Comparison of ENCODE assay signal across 8 cellular contexts in the genomic region with DNA sequence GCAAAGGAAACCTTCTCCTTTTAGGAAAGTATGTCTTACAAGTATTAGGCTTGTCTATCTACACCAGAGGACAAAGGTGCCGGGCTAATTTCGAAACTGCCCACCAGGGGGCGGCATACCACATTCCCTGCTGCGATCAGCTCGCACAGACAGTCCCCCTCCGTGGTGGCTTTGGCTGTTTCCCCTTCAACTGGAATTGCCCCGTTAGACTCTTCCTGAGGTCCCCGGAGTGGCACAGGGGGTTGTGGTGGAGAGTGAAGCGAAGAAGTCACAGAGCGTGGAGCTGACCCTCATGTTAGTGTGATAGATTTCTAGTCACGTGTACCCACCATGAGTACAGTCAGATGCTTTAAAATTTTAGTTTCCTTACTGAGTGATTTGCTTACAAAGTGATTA. TPM values are rescaled to one million over a fixed set of nuclear protein-coding genes. Genes with fewer than 3 reads are reported as not detected.
DNase-seq lines count a peak whose midpoint lies in the region; ATAC-seq, FAIRE-seq and TF ChIP-seq lines count a peak whose summit lies in the region.

No MANE protein-coding gene starts in this region.

- H3K9ac ChIP-seq in kidney (ENCODE audit: low read length in 2 of 2), result peak overlapping the region; percentile 13 to 52

- no peaks in the 10 kb centered on the region for H3K36me3 ChIP-seq in kidney (ENCODE audit: control insufficient read depth in 1 of 2, insufficient read depth in 2 of 2, low read length in 2 of 2)

- peak; percentile 51 for ATAC-seq in GM18870 (IDR thresholded peaks at IDR 0.05; ENCODE audit: unreplicated experiment)
- ATAC-seq in HG03108 (IDR thresholded peaks at IDR 0.05; ENCODE audit: unreplicated experiment), result peak; percentile 49

- H3K4me1 ChIP-seq in kidney (ENCODE audit: control insufficient read depth in 1 of 2, insufficient read depth in 1 of 2, low read depth in 1 of 2, low read length in 2 of 2), result no peaks in the 10 kb centered on the region

- no peaks in the 10 kb centered on the region for H3K9me3 ChIP-seq in kidney (ENCODE audit: control insufficient read depth in 1 of 2, low read length in 2 of 2)

- FAIRE-seq in kidney (lab: Jason Lieb, UNC), result no peak

- TF ChIP-seq CTCF in kidney (IDR thresholded peaks at IDR 0.05; ENCODE audit: borderline replicate concordance, extremely low read depth, insufficient read depth), result peak; percentile 85

- intact Hi-C loops in kidney (cut with DNase I), result no loop called here

- peak overlapping the region in 1 of 2 donors; percentile 38 for H3K27ac ChIP-seq in kidney (ENCODE audit: low read depth in 2 of 2, low read length in 2 of 2)

- DNase-seq in AG08395 (ENCODE audit: low spot score) (peak; percentile 89), NCI-H2196 (lab: John Stamatoyannopoulos, UW; ENCODE audit: unreplicated experiment) (peak; percentile 73), kidney (peak; percentile 91)
- DNase-seq in activated CD4-positive, CD25-positive, alpha-beta regulatory T cell (lab: John Stamatoyannopoulos, UW), result peak; percentile 75 to 93 (median 82)
- peak; percentile 82 for DNase-seq in central memory CD4-positive, alpha-beta T cell
- DNase-seq in stimulated activated CD4-positive, alpha-beta T cell treated with anti-CD3 and anti-CD28 coated beads, Interleukin-15, amount 100 ng/mL, for 48 hours (ENCODE audit: low read depth in 2 of 2), result peak; percentile 74 to 88

- H3K4me3 ChIP-seq in kidney (ENCODE audit: low read length in 2 of 2), result peak overlapping the region; percentile 72 to 79

RNA-seq across cellular contexts. Expression of a gene that starts 17.5 kb away (rescaled TPM):
- total RNA-seq in kidney, result 2.5 TPM
- 4.4 TPM for polyA plus RNA-seq in kidney (ENCODE audit: insufficient read depth, low read depth, low replicate concordance)

RNA-seq across cellular contexts. Expression of a gene that starts 20.3 kb away (rescaled TPM):
- total RNA-seq in kidney, result 56.9 TPM
- 41.7 TPM for polyA plus RNA-seq in kidney (ENCODE audit: insufficient read depth, low read depth, low replicate concordance)

RNA-seq across cellular contexts. Expression of a gene that starts 39.3 kb away (rescaled TPM):
- total RNA-seq in kidney, result 4.8 TPM
- 5.3 TPM for polyA plus RNA-seq in kidney (ENCODE audit: insufficient read depth, low read depth, low replicate concordance)
